ENCODE assay signal across 8 cellular contexts in genomic region chr6:122530440-122531046, GRCh38. TPM values are rescaled to one million over a fixed set of nuclear protein-coding genes. Genes with fewer than 3 reads are reported as not detected.
A peak's percentile ranks its signal among the peaks of the same experiment; 100 is the strongest.
DNase-seq lines count a peak whose midpoint lies in the region; ATAC-seq, FAIRE-seq and TF ChIP-seq lines count a peak whose summit lies in the region.

No MANE protein-coding gene starts in this region.

- no peak overlapping the region for H3K4me2 ChIP-seq in K562 (ENCODE audit: insufficient read depth, low read length)

- POLR2A ChIA-PET in K562 (lab: Yijun Ruan, JAX) = interaction anchor here (0.6 to 2.2 kb wide), 6 partner anchors 39 to 1272 kb away, joined by 3 to 5 read pairs (median 4); partner anchors contain the start of gene HSF2

- peak; percentile 86 for FAIRE-seq in K562 (lab: Jason Lieb, UNC)

- H3K9me1 ChIP-seq in K562 (ENCODE audit: control insufficient read depth, insufficient read depth, low read length) = no peaks in the 10 kb centered on the region

- no peaks in the 10 kb centered on the region for H3K27me3 ChIP-seq in K562 (ENCODE audit: control insufficient read depth in 2 of 2, insufficient read depth in 2 of 2, low read length in 2 of 2)

- ATAC-seq in HG02798 (IDR thresholded peaks at IDR 0.05; ENCODE audit: poor library complexity, unreplicated experiment) (peak; percentile 95), K562 (peak; percentile 96)

- no peak for TF ChIP-seq EP300 in K562 (IDR thresholded peaks at IDR 0.05; ENCODE audit: low read length)

- H2AFZ ChIP-seq in K562 (ENCODE audit: low read depth, low read length) = no peak overlapping the region

- in situ Hi-C loops in ACHN (cut with HindIII; ENCODE audit: low pct_ligation_motif_present, low pct_unique_long_range_greater_than_20kb, low sequenced_read_pairs) (no loop called here), GM13977 (cut with MboI; ENCODE audit: low pct_unique_long_range_greater_than_20kb, low sequenced_read_pairs, unreplicated experiment) (no loop called here), K562 (cut with MboI) (no loop called here)

- peak; percentile 82 for TF ChIP-seq CTCF in GM13977 (IDR thresholded peaks at IDR 0.05; ENCODE audit: extremely low read depth, insufficient read depth, missing control alignments)
- peak; percentile 72 to 86 (median 76) for TF ChIP-seq CTCF in K562 (IDR thresholded peaks at IDR 0.05 in 2 of 3, conservative IDR thresholded peaks at IDR 0.05 in 1 of 3; ENCODE audit: insufficient read depth in 2 of 3, low read depth in 1 of 3, low read length in 3 of 3)

- no peak overlapping the region for H3K27ac Mint-ChIP-seq in immature natural killer cell

- peak; percentile 83 to 95 for TF ChIP-seq RAD21 in K562 (CRISPR knock-in tag; conservative IDR thresholded peaks at IDR 0.05 in 1 of 2, IDR thresholded peaks at IDR 0.05 in 1 of 2)

- no peaks in the 10 kb centered on the region for H3K36me3 Mint-ChIP-seq in immature natural killer cell

- no peaks in the 10 kb centered on the region for H3K4me1 ChIP-seq in K562 (replicated peaks in 1 of 2; ENCODE audit: control insufficient read depth in 2 of 2, insufficient read depth in 2 of 2, low read length in 2 of 2)

- H3K4me3 Mint-ChIP-seq in immature natural killer cell = no peak overlapping the region

- H3K4me3 ChIP-seq in K562 = no peak overlapping the region

- H3K4me1 Mint-ChIP-seq in immature natural killer cell = no peaks in the 10 kb centered on the region

- WGBS in K562 (ENCODE audit: insufficient coverage, low coverage, missing lambda C conversion rate) = 0% methylated on average over 1 of the region's 1 CpG

- no peak overlapping the region for H3K27ac ChIP-seq in K562 (ENCODE audit: extremely low read depth, low read depth, low read length)

- no peaks in the 10 kb centered on the region for H3K9me3 ChIP-seq in K562 (replicated peaks; ENCODE audit: control insufficient read depth, insufficient read depth, low read depth, low read length)

- no peak for TF ChIP-seq POLR2A in K562 (conservative IDR thresholded peaks at IDR 0.05)

- BruUV-seq in K562 (replicated peaks; lab: Mats Ljungman, UMichigan) = no TSS peak

- intact Hi-C loops in K562 (cut with micrococcal nuclease) = loop anchor here (1.0 to 5.0 kb wide), 5 partner anchors 38 to 1098 kb away; no protein-coding TSS in a partner anchor

- CTCF ChIA-PET in K562 (lab: Yijun Ruan, JAX; ENCODE audit: low intra/inter-chr PET ratio) = interaction anchor here (0.7 to 1.3 kb wide), 3 partner anchors 54 to 1101 kb away, joined by 3 to 8 read pairs (median 4); no protein-coding TSS in a partner anchor

- peaks cover 0 to 1% (median 0%) of the 10 kb centered on the region in 6 donors for H3K9me3 Mint-ChIP-seq in immature natural killer cell

- H3K9ac ChIP-seq in K562 (ENCODE audit: insufficient read depth in 1 of 2, low read depth in 2 of 2, low read length in 2 of 2) = no peak overlapping the region

- H3K27me3 Mint-ChIP-seq in immature natural killer cell (ENCODE audit: low read depth in 3 of 3) = peaks cover 9 to 16% (median 10%) of the 10 kb centered on the region in 3 donors

- H3K79me2 ChIP-seq in K562 (ENCODE audit: control insufficient read depth, insufficient read depth, low read length) = peaks cover 11% of the 10 kb centered on the region; the same call in 1 of the 3 replicates

- H3K36me3 ChIP-seq in K562 (ENCODE audit: control insufficient read depth, insufficient read depth, low read length) = no peaks in the 10 kb centered on the region

- no peaks in the 10 kb centered on the region for H4K20me1 ChIP-seq in K562 (replicated peaks; ENCODE audit: control insufficient read depth, insufficient read depth, low read length)

- peak; percentile 66 for DNase-seq in ACHN
- peak; percentile 47 for DNase-seq in GM13977 (ENCODE audit: low spot score)
- peak; percentile 82 for DNase-seq in NCI-H1105 treated with DMSO at 0.1 percent for 48 hours (lab: John Stamatoyannopoulos, UW)
- DNase-seq in SKM-1 (lab: John Stamatoyannopoulos, UW; ENCODE audit: unreplicated experiment) = peak; percentile 47
- peak; percentile 51 to 73 (median 56) for DNase-seq in K562 (ENCODE audit: extremely low read depth in 1 of 4, low spot score in 3 of 4)
- DNase-seq in immature natural killer cell = peak; percentile 47 to 55 (median 54)
- DNase-seq in stimulated activated CD4-positive, alpha-beta T cell treated with anti-CD3 and anti-CD28 coated beads, Interleukin-2, amount 100 ng/mL, for 24 hours = peak; percentile 32 to 61

TF ChIP-seq in K562, 482 proteins besides CTCF, POLR2A, EP300 and RAD21:
- TF ChIP-seq PTBP1 (IDR thresholded peaks at IDR 0.05; ENCODE audit: low read depth, low read length) = no peak
- no peak for TF ChIP-seq CREB1 (IDR thresholded peaks at IDR 0.05)
- no peak for TF ChIP-seq CREB1 (CRISPR knock-in tag; IDR thresholded peaks at IDR 0.05)
- no peak for TF ChIP-seq MYNN (IDR thresholded peaks at IDR 0.05)
- no peak for TF ChIP-seq MYNN (CRISPR knock-in tag; IDR thresholded peaks at IDR 0.05)
- no peak for TF ChIP-seq FOS (IDR thresholded peaks at IDR 0.05; ENCODE audit: extremely low read depth, insufficient read length)
- TF ChIP-seq SMC3 (conservative IDR thresholded peaks at IDR 0.05; ENCODE audit: insufficient read depth, low read depth, low read length) = peak; percentile 87
- TF ChIP-seq GTF2B (IDR thresholded peaks at IDR 0.05; ENCODE audit: extremely low read depth, insufficient read length) = no peak
- no peak for TF ChIP-seq SP1 (CRISPR knock-in tag; IDR thresholded peaks at IDR 0.05)
- no peak for TF ChIP-seq PHTF2 (CRISPR knock-in tag; IDR thresholded peaks at IDR 0.05)
- no peak for TF ChIP-seq ZNF263 (CRISPR knock-in tag; IDR thresholded peaks at IDR 0.05; ENCODE audit: borderline replicate concordance)
- peak; percentile 48; the same call in 1 of the 2 replicates for TF ChIP-seq ARID2 (IDR thresholded peaks at IDR 0.05)
- peak; percentile 66 for TF ChIP-seq DEAF1 (CRISPR knock-in tag; IDR thresholded peaks at IDR 0.05)
- TF ChIP-seq KLF16 (IDR thresholded peaks at IDR 0.05) = peak; percentile 50; the same call in 1 of the 2 replicates
- TF ChIP-seq CC2D1A (IDR thresholded peaks at IDR 0.05) = peak; percentile 62; the same call in 1 of the 2 replicates
- no peak for TF ChIP-seq FOXP4 (CRISPR knock-in tag; IDR thresholded peaks at IDR 0.05; ENCODE audit: borderline replicate concordance)
- TF ChIP-seq KAT2B (IDR thresholded peaks at IDR 0.05; ENCODE audit: low read depth, low read length) = no peak
TF ChIP-seq in K562: peak in this region for 5.

RNA-seq across cellular contexts. Expression of gene SERINC1, which starts 58.9 kb away (rescaled TPM):
- 38.5 and 69.1 TPM in 2 replicates for total RNA-seq in K562 (2011; cell fraction: chromatin; rRNA removed; ENCODE audit: low replicate concordance)
- 36.2 and 45.5 TPM in 2 replicates for total RNA-seq in K562 (2011; cell fraction: nucleolus; rRNA removed)
- total RNA-seq in K562 (2011; cell fraction: nucleoplasm; rRNA removed) = 60.6 and 64.2 TPM in 2 replicates
- total RNA-seq in K562 (2014; rRNA removed) (27.3 and 28.8 TPM in 2 replicates), K562 (2014; rRNA removed; fragmentation: Illumina TruSeq; extraction: Trizol) (59.6 and 71.7 TPM in 2 replicates), K562 (2015; rRNA removed; fragmentation: Illumina TruSeq; extraction: Trizol) (36.1 and 39.7 TPM in 2 replicates), K562 (2021) (31.7 and 34.3 TPM in 2 replicates)
- polyA plus RNA-seq in K562 (2011; rRNA removed) (41.2 and 64.6 TPM in 2 replicates), K562 (2014; fragmentation: Illumina TruSeq; extraction: Trizol) (46.1 and 47.9 TPM in 2 replicates), K562 (2014; fragmentation: Nextera tagmentation; extraction: Ambion mirVana) (10 to 100 TPM; 33.2 to 37.3 TPM), K562 (2014; rRNA removed) (41.0 and 42.2 TPM in 2 replicates), immature natural killer cell (100 to 1,000 TPM in 2 of 3 donors, 10 to 100 TPM in 1; 89.0 to 177 (median 131) TPM)
- 11.4 and 28.5 TPM in 2 replicates for polyA plus RNA-seq in K562 (2011; cell fraction: cytosol; rRNA removed)
- 5.9 and 7.8 TPM in 2 replicates for polyA plus RNA-seq in K562 (2011; cell fraction: nucleus; rRNA removed)
- 36.2 and 48.5 TPM in 2 replicates for polyA plus RNA-seq in K562 (2012)
- polyA minus RNA-seq in K562 (2011; rRNA and poly(A)+ RNA removed) = 84.9 and 96.4 TPM in 2 replicates
- polyA minus RNA-seq in K562 (2011; cell fraction: cytosol; rRNA and poly(A)+ RNA removed) = 25.8 and 31.9 TPM in 2 replicates
- 10.9 and 19.4 TPM in 2 replicates for polyA minus RNA-seq in K562 (2011; cell fraction: nucleus; rRNA and poly(A)+ RNA removed)
